ENCODE assay signal across 8 cellular contexts in genomic region chr9:125706661-125707539, GRCh38. TPM values are rescaled to one million over a fixed set of nuclear protein-coding genes. Genes with fewer than 3 reads are reported as not detected.
DNase-seq lines count a peak whose midpoint lies in the region; ATAC-seq and TF ChIP-seq lines count a peak whose summit lies in the region.

MAPKAP1 (minus strand) TSS chr9:125707208; CDS start chr9:125672574, 34,634 bp downstream.

- H3K4me3 ChIP-seq in DND-41 (ENCODE audit: low read depth in 1 of 2, low read length in 2 of 2), result peak within 1 kb of the TSS; percentile 93 to 99
- H3K4me3 ChIP-seq in Peyer's patch, result peak within 1 kb of the TSS; percentile 77 to 95 (median 84)
- peak within 1 kb of the TSS; percentile 90 to 94 for H3K4me3 ChIP-seq in muscle layer of colon (ENCODE audit: low read depth in 1 of 2, low read length in 2 of 2)

- H3K27me3 ChIP-seq in DND-41 (ENCODE audit: insufficient read depth, low read length, poor library complexity) (no peaks in the 10 kb centered on the region), Peyer's patch (no peaks in the 10 kb centered on the region), muscle layer of colon (ENCODE audit: control insufficient read depth in 1 of 2, insufficient read depth in 2 of 2, low read length in 2 of 2) (no peaks in the 10 kb centered on the region)

- ATAC-seq in DND-41 (ENCODE audit: insufficient read depth, low read depth) (peak; percentile 100), GM21825 (IDR thresholded peaks at IDR 0.05; ENCODE audit: unreplicated experiment) (peak; percentile 88), esophagus mucosa (peak; percentile 99)

- peaks cover 5% of the 10 kb centered on the region; the same call in 1 of the 2 replicates for H4K20me1 ChIP-seq in DND-41 (ENCODE audit: insufficient read depth, low read length)

- H3K9me3 ChIP-seq in DND-41 (ENCODE audit: insufficient read depth, low read length, severe bottlenecking) (no peaks in the 10 kb centered on the region), KOPT-K1 (ENCODE audit: insufficient read depth, low read length, poor library complexity, severe bottlenecking) (no peaks in the 10 kb centered on the region), Peyer's patch (no peaks in the 10 kb centered on the region), muscle layer of colon (ENCODE audit: low read length) (no peaks in the 10 kb centered on the region)

- peak within 1 kb of the TSS; percentile 92 for H3K9ac ChIP-seq in DND-41 (ENCODE audit: low read depth, low read length)
- H3K9ac ChIP-seq in muscle layer of colon (ENCODE audit: low read length), result peak within 1 kb of the TSS; percentile 68

- peaks cover 6% of the 10 kb centered on the region for H3K36me3 ChIP-seq in DND-41 (ENCODE audit: insufficient read depth, low read length)
- peaks cover 6% of the 10 kb centered on the region; the same call in 1 of the 2 replicates for H3K36me3 ChIP-seq in KOPT-K1 (ENCODE audit: insufficient read depth, low read length)
- H3K36me3 ChIP-seq in Peyer's patch, result no peaks in the 10 kb centered on the region
- H3K36me3 ChIP-seq in muscle layer of colon (ENCODE audit: insufficient read depth, low read length), result no peaks in the 10 kb centered on the region

- peak within 1 kb of the TSS; percentile 97 for H2AFZ ChIP-seq in DND-41 (ENCODE audit: low read depth, low read length)

- TF ChIP-seq CTCF in DND-41 (IDR thresholded peaks at IDR 0.05; ENCODE audit: borderline replicate concordance, extremely low read depth, low read length, poor library complexity, severe bottlenecking), result no peak
- peak in 1 of 6 experiments; percentile 2 for TF ChIP-seq CTCF in Peyer's patch (IDR thresholded peaks at IDR 0.05)

- DNase-seq in DND-41 (peak; percentile 95), Peyer's patch (peak; percentile 90 to 98 (median 96))
- DNase-seq in activated T-cell treated with anti-CD3 and anti-CD28 coated beads, Interleukin-2, amount 50 U/mL, for 48 hours, result peak; percentile 95 to 97
- DNase-seq in stimulated activated CD8-positive, alpha-beta memory T cell treated with anti-CD3 and anti-CD28 coated beads, Interleukin-7, amount 100 ng/mL, for 1 hour (ENCODE audit: low read depth in 2 of 2), result peak; percentile 85 to 90

- H3K4me2 ChIP-seq in DND-41 (ENCODE audit: insufficient read depth, low read length), result peak within 1 kb of the TSS; percentile 92

- H3K27ac ChIP-seq in DND-41 (ENCODE audit: low read length), result peak within 1 kb of the TSS; percentile 83
- peak within 1 kb of the TSS; percentile 68 for H3K27ac ChIP-seq in KOPT-K1 (ENCODE audit: low read depth, low read length, poor library complexity, severe bottlenecking)
- H3K27ac ChIP-seq in Peyer's patch, result peak within 1 kb of the TSS; percentile 73 to 86 (median 77)
- peak within 1 kb of the TSS; percentile 94 for H3K27ac ChIP-seq in muscle layer of colon (ENCODE audit: low read depth, low read length)

- peak; percentile 68 to 74 for TF ChIP-seq POLR2A in Peyer's patch (IDR thresholded peaks at IDR 0.05)

- H3K4me1 ChIP-seq in DND-41 (ENCODE audit: insufficient read depth, low read length), result peaks cover 27% of the 10 kb centered on the region
- peaks cover 0 to 19% (median 9%) of the 10 kb centered on the region in 4 donors for H3K4me1 ChIP-seq in Peyer's patch
- peaks cover 20% of the 10 kb centered on the region for H3K4me1 ChIP-seq in muscle layer of colon (ENCODE audit: insufficient read depth, low read length)

- peaks cover 48% of the 10 kb centered on the region for H3K79me2 ChIP-seq in DND-41 (ENCODE audit: insufficient read depth, low read length)

RNA-seq across cellular contexts. Expression of gene MAPKAP1, which starts in this region (rescaled TPM):
- 10 to 100 TPM; 59.0 to 98.2 (median 70.9) TPM for total RNA-seq in Peyer's patch
- 57.1 TPM for total RNA-seq in esophagus mucosa

Comparison
In these comparisons a context has a peak if more than half of its experiments do, and no peak if none do; other contexts are left out.
1. Peak in every context shown above with its lines: DNase-seq, ATAC-seq, H3K4me3 ChIP-seq and H3K27ac ChIP-seq.